Comparison of ENCODE assay signal across 8 cellular contexts in genomic region chr16:30534368-30535105, GRCh38. TPM values are rescaled to one million over a fixed set of nuclear protein-coding genes. Genes with fewer than 3 reads are reported as not detected.
A peak's percentile ranks its signal among the peaks of the same experiment; 100 is the strongest.
DNase-seq lines count a peak whose midpoint lies in the region; ATAC-seq and TF ChIP-seq lines count a peak whose summit lies in the region.

TSS of gene ZNF747 (minus strand) at chr16:30534858. CDS start at chr16:30534679, 179 bp downstream.

- peaks cover 0 to 12% (median 4%) of the 10 kb centered on the region in 4 donors for H3K36me3 ChIP-seq in transverse colon

- POLR2A ChIA-PET in T-cell (lab: Charles Lee), result interaction anchor here (0.5 to 2.1 kb wide), 6 partner anchors 17 to 100 kb away, joined by 3 to 11 read pairs (median 6); partner anchors contain the start of genes ZNF688 (in 1 of the 2) and ZNF764 (in 1 of the 2)

- peak; percentile 81 to 84 (median 82) for ATAC-seq in T-cell (replicated peaks in 1 of 4)
- ATAC-seq in activated naive CD8-positive, alpha-beta T cell treated with anti-CD3 and anti-CD28 coated beads, Interleukin-2, amount 50 U/mL, for 24 hours, result peak; percentile 71

- H3K27me3 Mint-ChIP-seq in T-cell, result no peaks in the 10 kb centered on the region
- H3K27me3 Mint-ChIP-seq in activated naive CD8-positive, alpha-beta T cell treated with anti-CD3 and anti-CD28 coated beads, Interleukin-2, amount 50 U/mL, for 24 hours, result no peaks in the 10 kb centered on the region

- DNase-seq in GDM1 (lab: John Stamatoyannopoulos, UW) (peak; percentile 84), HFF-Myc (ENCODE audit: extremely low read depth, low read depth) (no peak), NCI-H1417 treated with DMSO at 0.1 percent for 48 hours (lab: John Stamatoyannopoulos, UW) (peak; percentile 51), T-cell (peak; percentile 83 to 93 (median 90)), cardiac septum (ENCODE audit: low spot score) (peak; percentile 97), pons (ENCODE audit: low spot score) (peak; percentile 94), transverse colon (peak; percentile 94)
- DNase-seq in activated naive CD8-positive, alpha-beta T cell treated with anti-CD3 and anti-CD28 coated beads, Interleukin-2, amount 50 U/mL, for 24 hours, result peak; percentile 93

- H3K4me3 Mint-ChIP-seq in T-cell, result peak within 1 kb of the TSS; percentile 92 to 100 (median 97)
- peak within 1 kb of the TSS; percentile 96 for H3K4me3 Mint-ChIP-seq in activated naive CD8-positive, alpha-beta T cell treated with anti-CD3 and anti-CD28 coated beads, Interleukin-2, amount 50 U/mL, for 24 hours

- CTCF ChIA-PET in T-cell (lab: Charles Lee), result interaction anchor here (0.6 to 3.7 kb wide), 11 partner anchors 17 to 117 kb away, joined by 4 to 46 read pairs (median 6); partner anchors contain the start of genes DCTPP1 (in 1 of the 2), ZNF688 (in 1 of the 2), ZNF689 (in 1 of the 2) and ZNF764 (in 1 of the 2)

- peaks cover 3% of the 10 kb centered on the region for H3K36me3 Mint-ChIP-seq in T-cell
- peaks cover 35% of the 10 kb centered on the region for H3K36me3 Mint-ChIP-seq in activated naive CD8-positive, alpha-beta T cell treated with anti-CD3 and anti-CD28 coated beads, Interleukin-2, amount 50 U/mL, for 24 hours (ENCODE audit: low read depth)

- intact Hi-C loops in cardiac septum (cut with DNase I) (loop anchor here (1.0 to 5.0 kb wide), 4 partner anchors 24 to 116 kb away; partner anchors contain the start of genes DCTPP1, PRR14, ZNF764 and ZNF785), transverse colon (cut with DNase I; ENCODE audit: low total_unique reads) (loop anchor here (1.0 kb wide), 1 partner anchor 24 kb away; the partner anchor contains the start of gene ZNF764)

- in situ Hi-C loops in transverse colon (cut with MboI; ENCODE audit: low pct_ligation_motif_present in 1 of 4, low pct_unique_long_range_greater_than_20kb in 1 of 4, low sequenced_read_pairs in 3 of 4), result no loop called here

- H3K9me3 ChIP-seq in transverse colon, result no peaks in the 10 kb centered on the region

- TF ChIP-seq CTCF in HFF-Myc (IDR thresholded peaks at IDR 0.05; ENCODE audit: low read depth, low read length, missing control alignments) (no peak), transverse colon (IDR thresholded peaks at IDR 0.05) (no peak)

- H3K9me3 Mint-ChIP-seq in T-cell, result no peaks in the 10 kb centered on the region
- H3K9me3 Mint-ChIP-seq in activated naive CD8-positive, alpha-beta T cell treated with anti-CD3 and anti-CD28 coated beads, Interleukin-2, amount 50 U/mL, for 24 hours, result no peaks in the 10 kb centered on the region

- peaks cover 9 to 35% (median 30%) of the 10 kb centered on the region in 4 donors for H3K4me1 ChIP-seq in transverse colon

- H3K4me1 Mint-ChIP-seq in T-cell, result peaks cover 30 to 42% (median 35%) of the 10 kb centered on the region in 3 donors
- peaks cover 49% of the 10 kb centered on the region for H3K4me1 Mint-ChIP-seq in activated naive CD8-positive, alpha-beta T cell treated with anti-CD3 and anti-CD28 coated beads, Interleukin-2, amount 50 U/mL, for 24 hours

- TF ChIP-seq EP300 in transverse colon (IDR thresholded peaks at IDR 0.05; ENCODE audit: low read depth), result no peak

- peak; percentile 42 for TF ChIP-seq POLR2A in transverse colon (IDR thresholded peaks at IDR 0.05)

- 0% methylated on average over 58 of the region's 70 CpGs; no CpG with 5 or more reads in 1 of the 2 donors for WGBS in transverse colon (ENCODE audit: low coverage in 1 of 2), 2 donors

- H3K27me3 ChIP-seq in transverse colon, result no peaks in the 10 kb centered on the region

- H3K27ac ChIP-seq in transverse colon, result peak within 1 kb of the TSS; percentile 93 to 96 (median 95)

- H3K4me3 ChIP-seq in HFF-Myc (replicated peaks; ENCODE audit: low read depth, low read length), result peak within 1 kb of the TSS; percentile 56
- peak within 1 kb of the TSS; percentile 51 to 74 (median 60) for H3K4me3 ChIP-seq in transverse colon

- peak within 1 kb of the TSS; percentile 95 to 99 for H3K27ac Mint-ChIP-seq in T-cell
- H3K27ac Mint-ChIP-seq in activated naive CD8-positive, alpha-beta T cell treated with anti-CD3 and anti-CD28 coated beads, Interleukin-2, amount 50 U/mL, for 24 hours, result peak within 1 kb of the TSS; percentile 99

RNA-seq across cellular contexts. Expression of gene ZNF747, which starts in this region (rescaled TPM):
- total RNA-seq in T-cell (10 to 100 TPM in 3 of 5 donors, 1 to 10 TPM in 2; 6.8 to 17.4 (median 14.2) TPM), cardiac septum (13.7 TPM), transverse colon (10 to 100 TPM; 16.0 to 25.7 (median 16.8) TPM)
